Comparison of ENCODE assay signal across 8 cellular contexts in the genomic region with DNA sequence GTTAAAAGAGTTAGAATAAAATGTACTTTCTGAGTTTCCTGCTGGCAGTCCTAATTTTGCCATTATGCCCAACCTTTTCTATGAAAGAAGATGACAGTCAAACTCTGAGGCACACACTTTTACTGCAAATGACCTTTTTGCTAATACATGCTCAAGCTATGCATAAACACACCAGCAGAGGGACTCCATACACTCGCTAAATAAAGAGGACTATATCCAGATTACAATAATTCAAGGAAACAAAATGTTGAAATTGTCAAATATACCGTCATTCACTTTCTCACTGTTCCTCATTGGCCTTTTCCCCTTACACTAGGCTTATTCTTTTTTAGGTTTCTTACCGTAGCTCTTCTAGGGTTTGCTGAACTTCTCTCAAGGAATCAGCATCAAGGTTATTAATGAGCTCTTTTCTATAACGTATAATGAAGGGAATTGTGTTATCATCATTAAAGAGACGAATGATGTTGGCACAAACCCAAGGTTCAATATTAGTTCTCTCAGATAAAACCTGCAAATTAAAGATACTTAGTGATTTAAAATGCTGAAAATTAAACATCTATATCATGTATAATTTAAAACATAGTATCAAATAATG. TPM values are rescaled to one million over a fixed set of nuclear protein-coding genes. Genes with fewer than 3 reads are reported as not detected.
A peak's percentile ranks its signal among the peaks of the same experiment; 100 is the strongest.
DNase-seq lines count a peak whose midpoint lies in the region; ATAC-seq, FAIRE-seq and TF ChIP-seq lines count a peak whose summit lies in the region.

No MANE protein-coding gene starts in this region.

- no TSS peak for BruUV-seq in endothelial cell of umbilical vein (replicated peaks; lab: Mats Ljungman, UMichigan)

- intact Hi-C loops in endothelial cell of umbilical vein (cut with micrococcal nuclease): loop anchor here (1.0 to 5.0 kb wide), 3 partner anchors 58 to 351 kb away; no protein-coding TSS in a partner anchor

- H3K9me1 ChIP-seq in endothelial cell of umbilical vein (replicated peaks; ENCODE audit: control insufficient read depth, extremely low read depth, insufficient read depth, low read length): no peaks in the 10 kb centered on the region

- no peak overlapping the region for H3K4me3 ChIP-seq in HEK293 (ENCODE audit: low read depth, low read length)
- H3K4me3 ChIP-seq in endothelial cell of umbilical vein (replicated peaks in 1 of 3; ENCODE audit: insufficient read depth in 1 of 3, low read depth in 1 of 3, low read length in 3 of 3): no peak overlapping the region

- DNase-seq in COLO829 (ENCODE audit: low spot score): peak; percentile 50
- peak; percentile 74 for DNase-seq in RKO (ENCODE audit: low spot score)
- DNase-seq in endothelial cell of umbilical vein (ENCODE audit: low read depth, low spot score): peak; percentile 74
- DNase-seq in naive B cell: peak; percentile 14
- no peak for DNase-seq in effector CD8-positive, alpha-beta T cell (lab: John Stamatoyannopoulos, UW)
- DNase-seq in activated CD4-positive, alpha-beta T cell treated with anti-CD3 and anti-CD28 coated beads for 1 hour: no peak

- H3K36me3 ChIP-seq in HEK293 (ENCODE audit: control insufficient read depth in 2 of 2, insufficient read depth in 1 of 2, low read length in 2 of 2) (peaks cover 0 to 7% of the 10 kb centered on the region in 2 experiments; a peak in 2 of 3 replicates), endothelial cell of umbilical vein (ENCODE audit: control insufficient read depth in 2 of 2, extremely low read depth in 1 of 2, insufficient read depth in 2 of 2, low read length in 2 of 2) (no peaks in the 10 kb centered on the region)

- H3K9me3 ChIP-seq in HEK293 (ENCODE audit: control insufficient read depth, insufficient read depth, low read depth, low read length) (no peaks in the 10 kb centered on the region), endothelial cell of umbilical vein (replicated peaks; ENCODE audit: control insufficient read depth, insufficient read depth, low read length) (no peaks in the 10 kb centered on the region)

- H3K27ac ChIP-seq in HEK293 (ENCODE audit: extremely low read depth, low read depth, low read length) (no peak overlapping the region), endothelial cell of umbilical vein (ENCODE audit: insufficient read depth, low read depth, low read length) (no peak overlapping the region)

- H3K9ac ChIP-seq in endothelial cell of umbilical vein (replicated peaks; ENCODE audit: extremely low read depth, insufficient read depth, low read length): no peak overlapping the region

- CTCF ChIA-PET in HEK293 (lab: Yijun Ruan, JAX): interaction anchor here (0.6 to 4.8 kb wide), 21 partner anchors 8 to 1017 kb away, joined by 3 to 27 read pairs (median 3); no protein-coding TSS in a partner anchor
- CTCF ChIA-PET in endothelial cell of umbilical vein (lab: Charles Lee): interaction anchor here (0.6 to 2.7 kb wide), 50 partner anchors 8 to 1193 kb away, joined by 3 to 35 read pairs (median 4); partner anchors contain the start of gene SRBD1

- no peak overlapping the region for H3K4me3 Mint-ChIP-seq in naive B cell

- peak overlapping the region; percentile 53 for H3K4me2 ChIP-seq in endothelial cell of umbilical vein (ENCODE audit: insufficient read depth, low read length)

- H3K27ac Mint-ChIP-seq in naive B cell: no peak overlapping the region

- H3K4me1 ChIP-seq in HEK293 (ENCODE audit: control insufficient read depth, insufficient read depth, low read length): no peaks in the 10 kb centered on the region
- peaks cover 3% of the 10 kb centered on the region for H3K4me1 ChIP-seq in endothelial cell of umbilical vein (ENCODE audit: control insufficient read depth, extremely low read depth, insufficient read depth, low read length)

- TF ChIP-seq POLR2A in endothelial cell of umbilical vein (IDR thresholded peaks at IDR 0.05; ENCODE audit: low read depth, low read length): no peak

- peak; percentile 4 for FAIRE-seq in endothelial cell of umbilical vein (lab: Jason Lieb, UNC)

- peak overlapping the region; percentile 60 for H2AFZ ChIP-seq in endothelial cell of umbilical vein (ENCODE audit: low read depth, low read length)

- H4K20me1 ChIP-seq in endothelial cell of umbilical vein (replicated peaks; ENCODE audit: control insufficient read depth, extremely low read depth, insufficient read depth, low read length): no peaks in the 10 kb centered on the region

- ATAC-seq in naive B cell (ENCODE audit: low read depth in 2 of 2): peak; percentile 47 to 66
- ATAC-seq in GM19397 (IDR thresholded peaks at IDR 0.05; ENCODE audit: unreplicated experiment): no peak

- no peaks in the 10 kb centered on the region for H3K27me3 Mint-ChIP-seq in naive B cell

- TF ChIP-seq CTCF in HEK293 (tag by site-specific recombination; IDR thresholded peaks at IDR 0.05) (no peak), endothelial cell of umbilical vein (IDR thresholded peaks at IDR 0.05; ENCODE audit: extremely low read depth in 1 of 2, insufficient read depth in 1 of 2, low read depth in 1 of 2, low read length in 2 of 2) (peak; percentile 58 to 59)

- peaks cover 9 to 15% of the 10 kb centered on the region in 2 donors for H3K36me3 Mint-ChIP-seq in naive B cell

- POLR2A ChIA-PET in HEK293 (lab: Yijun Ruan, JAX): no interaction called here
- POLR2A ChIA-PET in endothelial cell of umbilical vein (lab: Charles Lee): no interaction called here

- dilution Hi-C loops in endothelial cell of umbilical vein (cut with MboI; ENCODE audit: extremely low pct_ligation_motif_present, low sequenced_read_pairs): no loop called here

- H3K79me2 ChIP-seq in endothelial cell of umbilical vein (ENCODE audit: control insufficient read depth, insufficient read depth, low read length): peaks cover 2% of the 10 kb centered on the region

- no peaks in the 10 kb centered on the region for H3K9me3 Mint-ChIP-seq in naive B cell

- no peaks in the 10 kb centered on the region for H3K27me3 ChIP-seq in endothelial cell of umbilical vein (ENCODE audit: control insufficient read depth in 2 of 2, insufficient read depth in 2 of 2, low read length in 2 of 2)

- peaks cover 9 to 16% (median 12%) of the 10 kb centered on the region in 3 donors for H3K4me1 Mint-ChIP-seq in naive B cell

TF ChIP-seq in HEK293, 187 proteins besides CTCF, POLR2A, EP300 and RAD21:
- TF ChIP-seq PRDM1 (tag by site-specific recombination; IDR thresholded peaks at IDR 0.05) (0 out of 2 replicates have a peak, but pooled peaks have one; percentile 5), ZNF544 (tag by site-specific recombination; IDR thresholded peaks at IDR 0.05) (no peak), ZNF654 (tag by site-specific recombination; IDR thresholded peaks at IDR 0.05; ENCODE audit: low read depth) (peak; percentile 33), ZSCAN4 (tag by site-specific recombination; IDR thresholded peaks at IDR 0.05) (0 out of 2 replicates have a peak, but pooled peaks have one; percentile 36)

TF ChIP-seq in endothelial cell of umbilical vein, 7 proteins besides CTCF, POLR2A, EP300 and RAD21:
- TF ChIP-seq FOS (IDR thresholded peaks at IDR 0.05; ENCODE audit: borderline replicate concordance, insufficient read depth, low read length) (no peak), GATA2 (IDR thresholded peaks at IDR 0.05; ENCODE audit: insufficient read depth, insufficient read length, low read depth, low read length) (no peak), EZH2 (IDR thresholded peaks at IDR 0.05; ENCODE audit: borderline replicate concordance, low read depth, low read length, severe bottlenecking) (no peak), POLR2AphosphoS5 (IDR thresholded peaks at IDR 0.05; ENCODE audit: insufficient read depth, low read depth, low read length) (no peak), JUN (IDR thresholded peaks at IDR 0.05; ENCODE audit: borderline replicate concordance, insufficient read depth, insufficient read length, low read depth) (no peak), MYC (IDR thresholded peaks at IDR 0.05; ENCODE audit: low read depth, low read length) (no peak)
- TF ChIP-seq, protein P1, sequence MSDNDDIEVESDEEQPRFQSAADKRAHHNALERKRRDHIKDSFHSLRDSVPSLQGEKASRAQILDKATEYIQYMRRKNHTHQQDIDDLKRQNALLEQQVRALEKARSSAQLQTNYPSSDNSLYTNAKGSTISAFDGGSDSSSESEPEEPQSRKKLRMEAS (IDR thresholded peaks at IDR 0.05; ENCODE audit: insufficient read depth, insufficient read length): no peak

RNA-seq across cellular contexts. Expression of gene SRBD1, which starts 25.7 kb away (rescaled TPM):
- 12.5 and 12.9 TPM in 2 replicates for total RNA-seq in endothelial cell of umbilical vein
- polyA plus RNA-seq in endothelial cell of umbilical vein (2.0 and 3.7 TPM in 2 replicates), naive B cell (ENCODE audit: low read depth in 6 of 6) (10 to 100 TPM; 11.6 to 20.0 (median 15.1) TPM)
- 4.3 and 5.0 TPM in 2 replicates for polyA plus RNA-seq in endothelial cell of umbilical vein (2011; cell fraction: cytosol; rRNA removed)
- 8.6 and 9.5 TPM in 2 replicates for polyA plus RNA-seq in endothelial cell of umbilical vein (2011; cell fraction: nucleus; rRNA removed)
- polyA plus RNA-seq in endothelial cell of umbilical vein (2012): 10.8 and 11.9 TPM in 2 replicates
- 15.7 and 18.2 TPM in 2 replicates for polyA minus RNA-seq in endothelial cell of umbilical vein
- 14.0 TPM for polyA minus RNA-seq in endothelial cell of umbilical vein (2011; cell fraction: cytosol; rRNA and poly(A)+ RNA removed)
- polyA minus RNA-seq in endothelial cell of umbilical vein (2011; cell fraction: nucleus; rRNA and poly(A)+ RNA removed): 32.2 and 39.4 TPM in 2 replicates

Comparison
In these comparisons a context has a peak if more than half of its experiments do, and no peak if none do; other contexts are left out.
1. DNase-seq: peak in COLO829 (single experiment), RKO (single experiment), endothelial cell of umbilical vein (single experiment) and naive B cell (single experiment); none in effector CD8-positive, alpha-beta T cell (single experiment) and activated CD4-positive, alpha-beta T cell treated with anti-CD3 and anti-CD28 coated beads for 1 hour (single experiment).